Comparison of ENCODE assay signal across 8 cellular contexts in genomic region chr15:94230436-94230885, GRCh38. TPM values are rescaled to one million over a fixed set of nuclear protein-coding genes. Genes with fewer than 3 reads are reported as not detected.
DNase-seq lines count a peak whose midpoint lies in the region; ATAC-seq and TF ChIP-seq lines count a peak whose summit lies in the region.

No MANE protein-coding gene starts in this region.

- H3K27ac ChIP-seq in foreskin keratinocyte, result peak overlapping the region; percentile 91
- H3K27ac ChIP-seq in psoas muscle, result no peak overlapping the region

- intact Hi-C loops in psoas muscle (cut with DNase I), result no loop called here

- peaks cover 31% of the 10 kb centered on the region for H3K4me1 Mint-ChIP-seq in T-helper 17 cell

- H3K4me1 ChIP-seq in foreskin keratinocyte, result peaks cover 31% of the 10 kb centered on the region
- H3K4me1 ChIP-seq in psoas muscle, result no peaks in the 10 kb centered on the region

- H3K27ac Mint-ChIP-seq in T-helper 17 cell, result peak overlapping the region; percentile 84

- H3K4me3 Mint-ChIP-seq in T-helper 17 cell, result peak overlapping the region; percentile 87

- H3K9me3 ChIP-seq in T-helper 17 cell (ENCODE audit: control insufficient read depth, low read length, poor library complexity, severe bottlenecking) (no peaks in the 10 kb centered on the region), psoas muscle (no peaks in the 10 kb centered on the region)

- H3K36me3 ChIP-seq in psoas muscle (ENCODE audit: insufficient read depth in 1 of 2, low read depth in 1 of 2), result no peaks in the 10 kb centered on the region

- H3K36me3 Mint-ChIP-seq in T-helper 17 cell (ENCODE audit: low read depth), result no peaks in the 10 kb centered on the region

- H3K27me3 Mint-ChIP-seq in T-helper 17 cell, result no peaks in the 10 kb centered on the region

- ATAC-seq in T-helper 17 cell (no peak), foreskin keratinocyte (no peak), psoas muscle (no peak), GM19467 (IDR thresholded peaks at IDR 0.05; ENCODE audit: unreplicated experiment) (no peak)

- H3K27me3 ChIP-seq in foreskin keratinocyte, result no peaks in the 10 kb centered on the region
- H3K27me3 ChIP-seq in psoas muscle (ENCODE audit: insufficient read depth in 3 of 3, low read length in 2 of 3), result peaks cover 3 to 29% (median 6%) of the 10 kb centered on the region in 3 donors

- 31 to 33% (median 31%) methylated on average over 11 of the region's 11 CpGs for WGBS in psoas muscle, 3 donors

- H3K4me3 ChIP-seq in GM12864 (ENCODE audit: low read depth, low read length), result peak overlapping the region; percentile 48
- peak overlapping the region; percentile 61 for H3K4me3 ChIP-seq in psoas muscle

- no peak for DNase-seq in GM12864 (ENCODE audit: low read depth)
- DNase-seq in T-helper 17 cell, result no peak
- DNase-seq in foreskin keratinocyte, result peak in 1 of 2 donors; percentile 41
- no peak for DNase-seq in psoas muscle
- no peak for DNase-seq in NCI-H2196 treated with DMSO at 0.1 percent for 48 hours (lab: John Stamatoyannopoulos, UW; ENCODE audit: unreplicated experiment)
- DNase-seq in NCI-H1436 treated with DMSO at 0.1 percent for 48 hours (lab: John Stamatoyannopoulos, UW), result no peak
- no peak for DNase-seq in NCI-H1105 (lab: John Stamatoyannopoulos, UW)

- TF ChIP-seq CTCF in GM12864 (IDR thresholded peaks at IDR 0.05; ENCODE audit: low read depth, low read length, missing control alignments) (no peak), foreskin keratinocyte (conservative IDR thresholded peaks at IDR 0.05) (no peak), psoas muscle (IDR thresholded peaks at IDR 0.05) (no peak)

RNA-seq across cellular contexts. Expression of gene MCTP2, which starts 0.9 kb away (rescaled TPM):
- 10 to 100 TPM; 16.2 to 23.1 TPM for total RNA-seq in T-helper 17 cell
- total RNA-seq in foreskin keratinocyte, result 13.4 and 14.5 TPM in 2 replicates
- polyA plus RNA-seq in foreskin keratinocyte, result 2.7 TPM in 2 replicates
- total RNA-seq in psoas muscle, result 1 to 10 TPM in 1 of 4 donors, under 1 TPM in 3; 0.32 to 1.1 (median 0.52) TPM
- polyA plus RNA-seq in psoas muscle, result under 1 TPM in 2 of 3 donors, not detected in 1; 0.01 to 0.06 TPM
